Comparison of ENCODE assay signal across 8 cellular contexts in genomic region chr3:136861890-136862610, GRCh38. TPM values are rescaled to one million over a fixed set of nuclear protein-coding genes. Genes with fewer than 3 reads are reported as not detected.
DNase-seq lines count a peak whose midpoint lies in the region; ATAC-seq, FAIRE-seq and TF ChIP-seq lines count a peak whose summit lies in the region.

Gene NCK1, plus strand, starts transcription at chr3:136862208. Its CDS starts 65,794 bp downstream, at chr3:136928002.

- peak; percentile 97 to 98 for ATAC-seq in CD4-positive, CD25-positive, alpha-beta regulatory T cell (ENCODE audit: low read depth in 2 of 2)
- ATAC-seq in GM19395 (IDR thresholded peaks at IDR 0.05; ENCODE audit: unreplicated experiment), result peak; percentile 95
- peak; percentile 95 for ATAC-seq in HG03565 (IDR thresholded peaks at IDR 0.05; ENCODE audit: unreplicated experiment)
- ATAC-seq in HepG2, result peak; percentile 97

- POLR2A ChIA-PET in HepG2 (lab: Yijun Ruan, JAX), result interaction anchor here (0.7 to 3.3 kb wide), 20 partner anchors 11 to 666 kb away, joined by 3 to 39 read pairs (median 4); partner anchors contain the start of genes MSL2, SLC35G2 and STAG1

- intact Hi-C loops in HepG2 (cut with micrococcal nuclease; ENCODE audit: unreplicated experiment), result loop anchor here (1.0 to 5.0 kb wide), 5 partner anchors 44 to 785 kb away; partner anchors contain the start of gene STAG1

- DNase-seq in CD4-positive, CD25-positive, alpha-beta regulatory T cell, result peak; percentile 98 to 99 (median 98)
- DNase-seq in NCI-H774 (lab: John Stamatoyannopoulos, UW) (peak; percentile 98), dermis blood vessel endothelial cell (peak; percentile 99), HepG2 (ENCODE audit: low spot score) (peak; percentile 95)
- peak; percentile 98 for DNase-seq in activated CD4-positive, alpha-beta T cell treated with anti-CD3 and anti-CD28 coated beads, Interleukin-2, amount 50 U/mL, for 4 hours
- DNase-seq in stimulated activated CD4-positive, alpha-beta T cell treated with anti-CD3 and anti-CD28 coated beads, Interleukin-4, amount 100 ng/mL, for 1 hour, result peak; percentile 98

- WGBS in HepG2 (ENCODE audit: low lambda C conversion rate), result 2% methylated on average over 22 of the region's 67 CpGs

- CTCF ChIA-PET in HepG2 (lab: Yijun Ruan, JAX; ENCODE audit: low intra/inter-chr PET ratio, low total read pairs), result no interaction called here

- TF ChIP-seq EP300 in HepG2 (IDR thresholded peaks at IDR 0.05; ENCODE audit: low read depth in 2 of 2, low read length in 2 of 2) (no peak), HepG2 (CRISPR knock-in tag; IDR thresholded peaks at IDR 0.05; ENCODE audit: borderline replicate concordance) (peak; percentile 34; the same call in 1 of the 2 replicates)

- H3K9me3 Mint-ChIP-seq in CD4-positive, CD25-positive, alpha-beta regulatory T cell, result peaks cover 0 to under 1% (median 0%) of the 10 kb centered on the region in 7 donors

- peaks cover 46% of the 10 kb centered on the region for H3K79me2 ChIP-seq in HepG2 (ENCODE audit: insufficient read depth, low read length)

- no TSS peak for BruUV-seq in HepG2 (replicated peaks; lab: Mats Ljungman, UMichigan)

- H3K27ac ChIP-seq in CD4-positive, CD25-positive, alpha-beta regulatory T cell (ENCODE audit: insufficient read depth, low read length, poor library complexity, severe bottlenecking), result peak within 1 kb of the TSS; percentile 94
- H3K27ac ChIP-seq in HepG2 (ENCODE audit: extremely low read length, insufficient read depth, low read length), result peak within 1 kb of the TSS; percentile 90

- H3K4me3 Mint-ChIP-seq in CD4-positive, CD25-positive, alpha-beta regulatory T cell, result peak within 1 kb of the TSS; percentile 93 to 100 (median 97)

- peak within 1 kb of the TSS; percentile 97 to 99 (median 99) for H3K27ac Mint-ChIP-seq in CD4-positive, CD25-positive, alpha-beta regulatory T cell

- H3K27me3 Mint-ChIP-seq in CD4-positive, CD25-positive, alpha-beta regulatory T cell, result peaks cover 9% of the 10 kb centered on the region

- H3K4me1 ChIP-seq in CD4-positive, CD25-positive, alpha-beta regulatory T cell (ENCODE audit: control insufficient read depth, insufficient read depth, low read length, poor library complexity, severe bottlenecking), result peaks cover 46% of the 10 kb centered on the region
- peaks cover 29% of the 10 kb centered on the region for H3K4me1 ChIP-seq in HepG2 (ENCODE audit: insufficient read depth, low read length)

- H3K36me3 ChIP-seq in CD4-positive, CD25-positive, alpha-beta regulatory T cell (ENCODE audit: control insufficient read depth, insufficient read depth, low read length), result no peaks in the 10 kb centered on the region
- H3K36me3 ChIP-seq in HepG2 (replicated peaks in 1 of 2; ENCODE audit: control insufficient read depth in 1 of 2, insufficient read depth in 2 of 2, low read length in 2 of 2), result no peaks in the 10 kb centered on the region

- no peak for TF ChIP-seq RAD21 in HepG2 (CRISPR knock-in tag; IDR thresholded peaks at IDR 0.05)

- no peaks in the 10 kb centered on the region; the same call in 1 of the 2 replicates for H4K20me1 ChIP-seq in HepG2 (ENCODE audit: insufficient read depth, low read length)

- peak within 1 kb of the TSS; percentile 80 for H3K9ac ChIP-seq in HepG2 (ENCODE audit: insufficient read depth, low read depth, low read length)

- H3K27me3 ChIP-seq in CD4-positive, CD25-positive, alpha-beta regulatory T cell (ENCODE audit: control insufficient read depth, insufficient read depth, low read length), result no peaks in the 10 kb centered on the region
- H3K27me3 ChIP-seq in HepG2 (ENCODE audit: control insufficient read depth in 1 of 2, insufficient read depth in 2 of 2, low read length in 2 of 2), result no peaks in the 10 kb centered on the region; a peak in 1 of 5 replicates

- no peak for FAIRE-seq in HepG2 (lab: Jason Lieb, UNC)

- H2AFZ ChIP-seq in HepG2 (ENCODE audit: low read length), result peak within 1 kb of the TSS; percentile 92

- in situ Hi-C loops in HepG2 (cut with HindIII; ENCODE audit: extremely low pct_ligation_motif_present, low pct_unique_long_range_greater_than_20kb), result no loop called here

- H3K9me3 ChIP-seq in CD4-positive, CD25-positive, alpha-beta regulatory T cell (ENCODE audit: control insufficient read depth in 2 of 2, low read length in 2 of 2), result peaks cover under 1 to 3% of the 10 kb centered on the region in 2 experiments
- no peaks in the 10 kb centered on the region for H3K9me3 ChIP-seq in HepG2 (ENCODE audit: low read length)

- peaks cover 31 to 78% (median 48%) of the 10 kb centered on the region in 4 donors for H3K4me1 Mint-ChIP-seq in CD4-positive, CD25-positive, alpha-beta regulatory T cell

- TF ChIP-seq CTCF in HepG2 (CRISPR knock-in tag; IDR thresholded peaks at IDR 0.05), result peak; percentile 52

- H3K4me3 ChIP-seq in CD4-positive, CD25-positive, alpha-beta regulatory T cell (ENCODE audit: low read depth, low read length), result peak within 1 kb of the TSS; percentile 99
- peak within 1 kb of the TSS; percentile 79 to 88 (median 87) for H3K4me3 ChIP-seq in HepG2 (replicated peaks in 1 of 3; ENCODE audit: insufficient read depth in 1 of 3, low read depth in 2 of 3, low read length in 3 of 3)

- H3K36me3 Mint-ChIP-seq in CD4-positive, CD25-positive, alpha-beta regulatory T cell, result peaks cover 9% of the 10 kb centered on the region

- TF ChIP-seq POLR2A in HepG2 (IDR thresholded peaks at IDR 0.05; ENCODE audit: insufficient read depth in 1 of 2, low read depth in 2 of 2, low read length in 2 of 2), result peak; percentile 91 to 97

- peak within 1 kb of the TSS; percentile 97 for H3K4me2 ChIP-seq in HepG2 (ENCODE audit: low read depth, low read length)

TF ChIP-seq in HepG2, 621 proteins besides CTCF, POLR2A, EP300 and RAD21 (continues in another document):
- TF ChIP-seq ZNF510 (CRISPR knock-in tag; IDR thresholded peaks at IDR 0.05; ENCODE audit: low read depth), result peak; percentile 95
- TF ChIP-seq ZNF383 (CRISPR knock-in tag; IDR thresholded peaks at IDR 0.05; ENCODE audit: borderline replicate concordance), result peak; percentile 73; the same call in 1 of the 2 replicates
- peak; percentile 45 for TF ChIP-seq ZBTB33 (CRISPR knock-in tag; IDR thresholded peaks at IDR 0.05)
- no peak for TF ChIP-seq PTBP1 (IDR thresholded peaks at IDR 0.05; ENCODE audit: low read depth, low read length, poor library complexity, severe bottlenecking)
- peak; percentile 23; the same call in 1 of the 2 replicates for TF ChIP-seq ZNF546 (CRISPR knock-in tag; conservative IDR thresholded peaks at IDR 0.05)

RNA-seq across cellular contexts. Expression of gene NCK1, which starts in this region (rescaled TPM):
- total RNA-seq in CD4-positive, CD25-positive, alpha-beta regulatory T cell, result 64.9 TPM
- 10 to 100 TPM; 48.7 to 63.5 (median 53.8) TPM for polyA plus RNA-seq in CD4-positive, CD25-positive, alpha-beta regulatory T cell
- total RNA-seq in dermis blood vessel endothelial cell (102 and 150 TPM in 2 replicates), HepG2 (2016; rRNA removed; fragmentation: Illumina TruSeq; extraction: Trizol) (30.4 and 51.0 TPM in 2 replicates)
- 8.3 and 17.1 TPM in 2 replicates for total RNA-seq in HepG2 (2016; cell fraction: cytosol; rRNA removed; fragmentation: Illumina TruSeq; extraction: Trizol; ENCODE audit: low read depth)
- total RNA-seq in HepG2 (2016; cell fraction: insoluble cytoplasmic fraction; rRNA removed; fragmentation: Illumina TruSeq; extraction: Trizol), result 35.7 and 48.8 TPM in 2 replicates
- total RNA-seq in HepG2 (2016; cell fraction: membrane; rRNA removed; fragmentation: Illumina TruSeq; extraction: Trizol), result 21.3 and 25.2 TPM in 2 replicates
- 27.2 and 29.5 TPM in 2 replicates for total RNA-seq in HepG2 (2016; cell fraction: nucleus; rRNA removed; fragmentation: Illumina TruSeq; extraction: Trizol)
- polyA plus RNA-seq in HepG2 (2011; rRNA removed), result 11.0 and 14.7 TPM in 2 replicates
- 6.2 and 9.9 TPM in 2 replicates for polyA plus RNA-seq in HepG2 (2011; cell fraction: cytosol; rRNA removed)
- 6.5 and 6.9 TPM in 2 replicates for polyA plus RNA-seq in HepG2 (2011; cell fraction: nucleus; rRNA removed)
- 16.0 and 17.6 TPM in 2 replicates for polyA plus RNA-seq in HepG2 (2012)
- 4.2 and 6.7 TPM in 2 replicates for polyA plus RNA-seq in HepG2 (2016; cell fraction: cytosol; fragmentation: Illumina TruSeq; extraction: Trizol; ENCODE audit: low read depth)
- 45.9 and 47.3 TPM in 2 replicates for polyA plus RNA-seq in HepG2 (2016; cell fraction: insoluble cytoplasmic fraction; fragmentation: Illumina TruSeq; extraction: Trizol; ENCODE audit: low read depth)
- polyA plus RNA-seq in HepG2 (2016; cell fraction: membrane; fragmentation: Illumina TruSeq; extraction: Trizol; ENCODE audit: low read depth), result 9.9 and 12.4 TPM in 2 replicates
- polyA plus RNA-seq in HepG2 (2016; cell fraction: nucleus; fragmentation: Illumina TruSeq; extraction: Trizol; ENCODE audit: insufficient read depth, low read depth), result 17.3 and 21.6 TPM in 2 replicates
- 8.7 and 12.3 TPM in 2 replicates for polyA minus RNA-seq in HepG2 (2011; rRNA and poly(A)+ RNA removed; ENCODE audit: low replicate concordance)
- polyA minus RNA-seq in HepG2 (2011; cell fraction: cytosol; rRNA and poly(A)+ RNA removed), result 13.4 and 16.2 TPM in 2 replicates
- polyA minus RNA-seq in HepG2 (2011; cell fraction: nucleus; rRNA and poly(A)+ RNA removed), result 51.5 and 57.7 TPM in 2 replicates

Comparison
In these comparisons a context has a peak if more than half of its experiments do, and no peak if none do; other contexts are left out.
1. Peak in every context shown above with its lines: DNase-seq, ATAC-seq, H3K4me3 ChIP-seq and H3K27ac ChIP-seq.